In genomic region chr2:132489150-132489549, GRCh38 we compare ENCODE assay signal across 1 cellular context.
TF ChIP-seq lines count a peak whose summit lies in the region.

No MANE protein-coding gene starts in this region.

TF ChIP-seq in IMR-90, 13 proteins besides CTCF, POLR2A, EP300 and RAD21:
- peak; percentile 58; the same call in 1 of the 2 replicates for TF ChIP-seq MAZ (IDR thresholded peaks at IDR 0.05; ENCODE audit: borderline replicate concordance, low read depth, low read length)
- no peak for TF ChIP-seq RFX5 (IDR thresholded peaks at IDR 0.05; ENCODE audit: low read depth, low read length)
